In genomic region chr20:12177657-12178293, GRCh38 we compare ENCODE assay signal across 16 cellular contexts.
DNase-seq lines count a peak whose midpoint lies in the region; ATAC-seq and TF ChIP-seq lines count a peak whose summit lies in the region.
"Had no signal": no experiment of that assay in that cellular context is flagged by ENCODE, and none has a peak within 500 bp of the region (broad histone marks: within the 10 kb centered on the region; RNA-seq: fewer than 3 reads in every experiment).

No MANE protein-coding gene starts in this region.

- H3K9me3 Mint-ChIP-seq in activated naive CD4-positive, alpha-beta T cell treated with anti-CD3 and anti-CD28 coated beads for 36 hours = peaks cover 12% of the 10 kb centered on the region

- DNase-seq in HCEC 1CT = peak; percentile 6
- peak; percentile 81 for DNase-seq in SW480 (ENCODE audit: low spot score)
- DNase-seq in medulla oblongata (ENCODE audit: extremely low spot score) = peak; percentile 9
- no peak for DNase-seq in activated naive CD4-positive, alpha-beta T cell treated with anti-CD3 and anti-CD28 coated beads for 36 hours
- no peak for DNase-seq in activated T-cell treated with anti-CD3 and anti-CD28 coated beads, Interleukin-2, amount 50 U/mL, for 1 hour
- DNase-seq: activated CD8-positive, alpha-beta T cell treated with anti-CD3 and anti-CD28 coated beads for 36 hours; erythroblast; GM23248; naive thymus-derived CD8-positive, alpha-beta T cell; NCI-H1092 treated with DMSO at 0.1 percent for 48 hours; SIG-M5 had no signal

- no peaks in the 10 kb centered on the region for H3K4me1 Mint-ChIP-seq in activated naive CD4-positive, alpha-beta T cell treated with anti-CD3 and anti-CD28 coated beads for 36 hours (ENCODE audit: low read depth)

- no peak overlapping the region for H3K4me3 Mint-ChIP-seq in activated naive CD4-positive, alpha-beta T cell treated with anti-CD3 and anti-CD28 coated beads for 36 hours
- H3K4me3 Mint-ChIP-seq: activated CD8-positive, alpha-beta T cell treated with anti-CD3 and anti-CD28 coated beads for 36 hours; naive thymus-derived CD8-positive, alpha-beta T cell had no signal

- TF ChIP-seq CTCF in 22Rv1 (IDR thresholded peaks at IDR 0.05) = no peak

- no peak for ATAC-seq in HG02852 (IDR thresholded peaks at IDR 0.05; ENCODE audit: unreplicated experiment)
- no peak for ATAC-seq in HG03565 (IDR thresholded peaks at IDR 0.05; ENCODE audit: unreplicated experiment)
- ATAC-seq: activated CD8-positive, alpha-beta T cell treated with anti-CD3 and anti-CD28 coated beads for 36 hours; naive thymus-derived CD8-positive, alpha-beta T cell had no signal

- no peaks in the 10 kb centered on the region for H3K27me3 Mint-ChIP-seq in activated naive CD4-positive, alpha-beta T cell treated with anti-CD3 and anti-CD28 coated beads for 36 hours (ENCODE audit: low read depth)
- H3K27me3 Mint-ChIP-seq: activated CD8-positive, alpha-beta T cell treated with anti-CD3 and anti-CD28 coated beads for 36 hours; naive thymus-derived CD8-positive, alpha-beta T cell had no signal

- no peaks in the 10 kb centered on the region for H3K36me3 Mint-ChIP-seq in activated naive CD4-positive, alpha-beta T cell treated with anti-CD3 and anti-CD28 coated beads for 36 hours (ENCODE audit: low read depth)
- H3K36me3 Mint-ChIP-seq: naive thymus-derived CD8-positive, alpha-beta T cell had no signal

- no peak overlapping the region for H3K27ac Mint-ChIP-seq in activated naive CD4-positive, alpha-beta T cell treated with anti-CD3 and anti-CD28 coated beads for 36 hours
- H3K27ac Mint-ChIP-seq: activated CD8-positive, alpha-beta T cell treated with anti-CD3 and anti-CD28 coated beads for 36 hours; activated T-helper 2 cell treated with anti-CD3 and anti-CD28 coated beads, Interferon-gamma antibody, Interleukin-2, Interleukin-4, amounts not matched to agents 10 μg/mL and 5 μg/mL and 100 μg/mL, durations not matched to agents 14 hours and 24 hours and 36 hours; naive thymus-derived CD8-positive, alpha-beta T cell had no signal

- intact Hi-C loops in activated naive CD4-positive, alpha-beta T cell treated with anti-CD3 and anti-CD28 coated beads for 36 hours (cut with micrococcal nuclease) = no loop called here

- CTCF ChIA-PET in activated naive CD4-positive, alpha-beta T cell treated with anti-CD3 and anti-CD28 coated beads for 36 hours (lab: Charles Lee) = no interaction called here

- H3K27ac ChIP-seq in 22Rv1 = peak overlapping the region; percentile 64
- H3K27ac ChIP-seq: GM23248, prostate gland had no signal

Comparison
In these comparisons a context has a peak if more than half of its experiments do, and no peak if none do; other contexts are left out.
1. DNase-seq: peak in HCEC 1CT (single experiment), SW480 (single experiment) and medulla oblongata (single experiment); none in activated naive CD4-positive, alpha-beta T cell treated with anti-CD3 and anti-CD28 coated beads for 36 hours (single experiment) and activated T-cell treated with anti-CD3 and anti-CD28 coated beads, Interleukin-2, amount 50 U/mL, for 1 hour (single experiment).